24 cellular contexts compared by ENCODE assay signal in the genomic region with DNA sequence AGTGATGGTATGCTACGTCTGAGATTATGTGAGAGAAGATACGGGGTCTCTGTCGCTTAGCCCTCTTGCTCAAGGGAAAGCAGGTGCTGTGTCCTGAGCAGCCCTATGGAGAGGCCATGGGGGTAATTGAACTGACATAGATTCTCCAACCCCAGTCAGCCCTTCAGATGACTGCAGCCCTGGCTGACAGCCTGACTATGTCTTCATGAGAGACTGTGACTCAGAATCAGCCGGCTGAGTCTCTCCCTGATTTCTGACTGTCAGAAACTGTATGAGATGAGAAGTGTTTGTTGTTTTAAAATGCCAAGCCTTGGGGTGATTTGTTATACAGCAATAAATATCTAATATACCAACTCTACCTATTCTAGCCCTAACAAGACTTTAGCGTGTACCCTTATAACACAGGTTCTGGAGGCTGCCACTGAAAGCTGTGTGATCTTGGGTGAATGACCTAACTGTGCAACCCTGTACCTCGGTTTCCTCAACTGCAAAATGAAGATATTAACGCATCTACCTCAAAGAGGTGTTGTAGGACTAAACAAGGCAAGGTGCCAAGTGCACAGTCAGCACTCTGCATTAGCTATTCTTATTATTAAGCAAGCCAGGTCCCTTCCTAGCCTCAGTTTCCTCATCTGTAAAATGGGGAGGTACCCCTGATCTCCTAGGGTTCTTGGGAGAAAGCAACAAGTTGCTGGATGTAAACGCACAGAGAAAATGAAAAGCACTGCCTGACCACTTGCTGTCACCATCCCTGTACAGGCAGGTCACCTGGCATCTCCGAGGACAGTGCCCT. TPM values are rescaled to one million over a fixed set of nuclear protein-coding genes. Genes with fewer than 3 reads are reported as not detected.
DNase-seq lines count a peak whose midpoint lies in the region; ATAC-seq and TF ChIP-seq lines count a peak whose summit lies in the region.
"Had no signal": no experiment of that assay in that cellular context is flagged by ENCODE, and none has a peak within 500 bp of the region (broad histone marks: within the 10 kb centered on the region; RNA-seq: fewer than 3 reads in every experiment).

No MANE protein-coding gene starts in this region.

- H3K79me2 ChIP-seq in GM23338 (replicated peaks; ENCODE audit: insufficient read depth) (no peaks in the 10 kb centered on the region), OCI-LY7 (ENCODE audit: insufficient read depth, low read depth, low read length) (no peaks in the 10 kb centered on the region)

- H3K27ac Mint-ChIP-seq in GM23338 (no peak overlapping the region; the same call in 1 of the 2 replicates), chondrocyte (ENCODE audit: unreplicated experiment) (no peak overlapping the region), glutamatergic neuron (ENCODE audit: unreplicated experiment) (no peak overlapping the region)
- H3K27ac Mint-ChIP-seq: activated naive CD8-positive, alpha-beta T cell treated with anti-CD3 and anti-CD28 coated beads, Interleukin-2, amount 10 ng/mL, durations not matched to agents 7 days and 5 days; activated T-helper 2 cell treated with anti-CD3 and anti-CD28 coated beads, Interferon-gamma antibody, Interleukin-2, Interleukin-4, amounts not matched to agents 10 μg/mL and 5 μg/mL and 100 μg/mL, durations not matched to agents 14 hours and 24 hours and 36 hours; stimulated activated naive CD8-positive, alpha-beta T cell treated with anti-CD3 and anti-CD28 coated beads, Interleukin-15, Interleukin-2, amounts not matched to agents 100 ng/mL and 50 ng/mL, for 24 hours had no signal

- H3F3A ChIP-seq in GM23338 (replicated peaks; ENCODE audit: low read depth) = peaks cover 11% of the 10 kb centered on the region; the same call in 1 of the 2 replicates

- no peak for TF ChIP-seq CTCF in GM23338 (conservative IDR thresholded peaks at IDR 0.05; ENCODE audit: low read depth in 2 of 2)
- TF ChIP-seq CTCF in OCI-LY7 (conservative IDR thresholded peaks at IDR 0.05; ENCODE audit: low read length) = no peak
- no peak for TF ChIP-seq CTCF in chondrocyte (IDR thresholded peaks at IDR 0.05)
- TF ChIP-seq CTCF in glutamatergic neuron (IDR thresholded peaks at IDR 0.05; ENCODE audit: partially characterized antibody, unreplicated experiment) = no peak

- no peak for DNase-seq in GM23338 (ENCODE audit: low spot score)
- DNase-seq in OCI-LY7 (ENCODE audit: low spot score) = no peak
- DNase-seq in chondrocyte (ENCODE audit: low spot score) = peak; percentile 32
- peak; percentile 45 for DNase-seq in kidney tubule cell (ENCODE audit: low spot score)
- no peak for DNase-seq in activated CD4-positive, alpha-beta T cell treated with anti-CD3 and anti-CD28 coated beads, Interleukin-2, amount 50 U/mL, for 1 hour
- no peak for DNase-seq in HT-29 (ENCODE audit: low spot score)
- no peak for DNase-seq in glutamatergic neuron
- DNase-seq: activated CD8-positive, alpha-beta memory T cell treated with anti-CD3 and anti-CD28 coated beads, Interleukin-2, amount 50 U/mL, for 48 hours; activated naive CD8-positive, alpha-beta T cell treated with anti-CD3 and anti-CD28 coated beads, Interleukin-2, amount 10 ng/mL, durations not matched to agents 7 days and 5 days; Calu3; effector CD8-positive, alpha-beta T cell; erythroblast; GOT3; kidney glomerular epithelial cell; NCI-H2029 treated with DMSO at 0.1 percent for 48 hours; NCI-H345; NCI-H748 treated with DMSO at 0.1 percent for 48 hours; thyroid gland had no signal

- peaks cover 7% of the 10 kb centered on the region for H3K27me3 Mint-ChIP-seq in GM23338 (ENCODE audit: insufficient read depth, low read depth, poor library complexity)
- no peaks in the 10 kb centered on the region for H3K27me3 Mint-ChIP-seq in chondrocyte (ENCODE audit: low read depth)
- peaks cover 10% of the 10 kb centered on the region for H3K27me3 Mint-ChIP-seq in glutamatergic neuron (ENCODE audit: unreplicated experiment)
- H3K27me3 Mint-ChIP-seq: activated naive CD8-positive, alpha-beta T cell treated with anti-CD3 and anti-CD28 coated beads, Interleukin-2, amount 10 ng/mL, durations not matched to agents 7 days and 5 days; stimulated activated naive CD8-positive, alpha-beta T cell treated with anti-CD3 and anti-CD28 coated beads, Interleukin-15, Interleukin-2, amounts not matched to agents 100 ng/mL and 50 ng/mL, for 24 hours had no signal

- H3K4me1 ChIP-seq in GM23338 (ENCODE audit: insufficient read depth) (no peaks in the 10 kb centered on the region; the same call in 1 of the 2 replicates), OCI-LY7 (ENCODE audit: insufficient read depth, low read length, poor library complexity, severe bottlenecking) (peaks cover 24% of the 10 kb centered on the region)
- H3K4me1 ChIP-seq: thyroid gland had no signal

- POLR2A ChIA-PET in OCI-LY7 (lab: Charles Lee) = no interaction called here

- no peak overlapping the region for H3K4me2 ChIP-seq in GM23338
- no peak overlapping the region for H3K4me2 ChIP-seq in OCI-LY7 (ENCODE audit: low read length)

- H3K9me2 ChIP-seq in GM23338 (ENCODE audit: insufficient read depth) = no peaks in the 10 kb centered on the region
- H3K9me2 ChIP-seq in OCI-LY7 (ENCODE audit: insufficient read depth, low read length) = no peaks in the 10 kb centered on the region

- TSS peak; percentile 57 for BruUV-seq in OCI-LY7 (replicated peaks; lab: Mats Ljungman, UMichigan)

- H3K36me3 ChIP-seq in GM23338 (ENCODE audit: insufficient read depth) (peaks cover 7% of the 10 kb centered on the region; the same call in 1 of the 2 replicates), OCI-LY7 (ENCODE audit: insufficient read depth, low read length) (peaks cover 84% of the 10 kb centered on the region)

- no peak for ATAC-seq in GM23338

- H3K9me3 Mint-ChIP-seq in GM23338 (no peaks in the 10 kb centered on the region), chondrocyte (ENCODE audit: low read depth) (no peaks in the 10 kb centered on the region), glutamatergic neuron (ENCODE audit: unreplicated experiment) (no peaks in the 10 kb centered on the region)
- H3K9me3 Mint-ChIP-seq: activated naive CD8-positive, alpha-beta T cell treated with anti-CD3 and anti-CD28 coated beads, Interleukin-2, amount 10 ng/mL, durations not matched to agents 7 days and 5 days; activated T-helper 2 cell treated with anti-CD3 and anti-CD28 coated beads, Interferon-gamma antibody, Interleukin-2, Interleukin-4, amounts not matched to agents 10 μg/mL and 5 μg/mL and 100 μg/mL, durations not matched to agents 14 hours and 24 hours and 36 hours; stimulated activated naive CD8-positive, alpha-beta T cell treated with anti-CD3 and anti-CD28 coated beads, Interleukin-15, Interleukin-2, amounts not matched to agents 100 ng/mL and 50 ng/mL, for 24 hours had no signal

- intact Hi-C loops in OCI-LY7 (cut with micrococcal nuclease; ENCODE audit: unreplicated experiment) = no loop called here

- no peaks in the 10 kb centered on the region for H4K20me1 ChIP-seq in GM23338 (replicated peaks; ENCODE audit: insufficient read depth)
- no peaks in the 10 kb centered on the region for H4K20me1 ChIP-seq in OCI-LY7 (ENCODE audit: insufficient read depth, low read length)

- H2AFZ ChIP-seq in GM23338 (no peak overlapping the region), OCI-LY7 (ENCODE audit: low read length) (no peak overlapping the region)

- no peaks in the 10 kb centered on the region for H3K9me3 ChIP-seq in OCI-LY7 (ENCODE audit: low read length)
- H3K9me3 ChIP-seq: thyroid gland had no signal

- H3K36me3 Mint-ChIP-seq in GM23338 (ENCODE audit: low read depth) = peaks cover 72% of the 10 kb centered on the region
- peaks cover 4% of the 10 kb centered on the region for H3K36me3 Mint-ChIP-seq in chondrocyte (ENCODE audit: low read depth)
- no peaks in the 10 kb centered on the region for H3K36me3 Mint-ChIP-seq in glutamatergic neuron (ENCODE audit: unreplicated experiment)

- peaks cover 28% of the 10 kb centered on the region for H3K4me1 Mint-ChIP-seq in GM23338
- no peaks in the 10 kb centered on the region for H3K4me1 Mint-ChIP-seq in chondrocyte (ENCODE audit: low read depth)
- peaks cover 20% of the 10 kb centered on the region for H3K4me1 Mint-ChIP-seq in glutamatergic neuron (ENCODE audit: low read depth, unreplicated experiment)

- H3K27me3 ChIP-seq in GM23338 (ENCODE audit: insufficient read depth) = no peaks in the 10 kb centered on the region
- H3K27me3 ChIP-seq: thyroid gland had no signal

- H3K27ac ChIP-seq in GM23338 (ENCODE audit: low read depth) = 0 out of 2 replicates have a peak overlapping the region, but pooled peaks have one; percentile 55
- H3K27ac ChIP-seq in OCI-LY7 (ENCODE audit: low read depth, low read length, poor library complexity, severe bottlenecking) = no peak overlapping the region
- H3K27ac ChIP-seq: thyroid gland had no signal

- CTCF ChIA-PET in OCI-LY7 (lab: Charles Lee; ENCODE audit: unreplicated experiment) = interaction anchor here (0.8 kb wide), 1 partner anchor 37 kb away, joined by 3 read pairs; no protein-coding TSS in a partner anchor

- no peak overlapping the region for H3K4me3 ChIP-seq in GM23338
- no peak overlapping the region for H3K4me3 ChIP-seq in OCI-LY7 (ENCODE audit: low read depth, low read length, poor library complexity, severe bottlenecking)
- H3K4me3 ChIP-seq: lung, thyroid gland had no signal

- H3K4me3 Mint-ChIP-seq in GM23338 (no peak overlapping the region), chondrocyte (ENCODE audit: unreplicated experiment) (no peak overlapping the region), glutamatergic neuron (ENCODE audit: unreplicated experiment) (no peak overlapping the region)
- H3K4me3 Mint-ChIP-seq: activated naive CD8-positive, alpha-beta T cell treated with anti-CD3 and anti-CD28 coated beads, Interleukin-2, amount 10 ng/mL, durations not matched to agents 7 days and 5 days; CD14-positive monocyte; stimulated activated naive CD8-positive, alpha-beta T cell treated with anti-CD3 and anti-CD28 coated beads, Interleukin-15, Interleukin-2, amounts not matched to agents 100 ng/mL and 50 ng/mL, for 24 hours had no signal

RNA-seq across cellular contexts. Expression of gene SLC43A1, which starts 24.9 kb away (rescaled TPM):
- 49.7 and 49.8 TPM in 2 replicates for total RNA-seq in GM23338 (2014; rRNA removed; shearing (Covaris generic))
- polyA plus RNA-seq in GM23338 (2016; fragmentation: Nextera tagmentation; extraction: Ambion mirVana) = 19.6 and 19.7 TPM in 2 replicates
- 47.1 and 61.1 TPM in 2 replicates for total RNA-seq in OCI-LY7 (2014; rRNA removed; shearing (Covaris generic))
- total RNA-seq in OCI-LY7 (2022) (78.6 and 87.0 TPM in 2 replicates), chondrocyte (5.2 to 5.6 TPM (median 5.3 TPM) in 3 replicates), glutamatergic neuron (ENCODE audit: unreplicated experiment) (5.2 TPM)
- total RNA-seq in HT-29 (2014; rRNA removed; shearing (Covaris generic)) = 47.7 and 60.8 TPM in 2 replicates

RNA-seq across cellular contexts. Expression of gene RTN4RL2, which starts 30.3 kb away (rescaled TPM):
- total RNA-seq in GM23338 (2014; rRNA removed; shearing (Covaris generic)) = 15.9 and 16.1 TPM in 2 replicates
- 13.1 and 13.9 TPM in 2 replicates for polyA plus RNA-seq in GM23338 (2016; fragmentation: Nextera tagmentation; extraction: Ambion mirVana)
- total RNA-seq in OCI-LY7 (2014; rRNA removed; shearing (Covaris generic)) = 0.25 and 0.41 TPM in 2 replicates
- total RNA-seq in OCI-LY7 (2022) = 2.3 and 4.2 TPM in 2 replicates
- total RNA-seq in chondrocyte = 0.31 to 0.57 TPM in 2 of 3 replicates, not detected in the other
- 0.79 and 1.1 TPM in 2 replicates for total RNA-seq in HT-29 (2014; rRNA removed; shearing (Covaris generic))
- total RNA-seq in glutamatergic neuron (ENCODE audit: unreplicated experiment) = 119 TPM
- total RNA-seq: activated T-helper 2 cell treated with anti-CD3 and anti-CD28 coated beads, Interferon-gamma antibody, Interleukin-2, Interleukin-4, amounts not matched to agents 10 μg/mL and 5 μg/mL and 100 μg/mL, durations not matched to agents 14 hours and 24 hours and 36 hours had no signal

RNA-seq across cellular contexts. Expression of gene TIMM10, which starts 39.9 kb away (rescaled TPM):
- total RNA-seq in GM23338 (2014; rRNA removed; shearing (Covaris generic)) = 59.1 and 75.8 TPM in 2 replicates
- 193 and 194 TPM in 2 replicates for polyA plus RNA-seq in GM23338 (2016; fragmentation: Nextera tagmentation; extraction: Ambion mirVana)
- 163 and 195 TPM in 2 replicates for total RNA-seq in OCI-LY7 (2014; rRNA removed; shearing (Covaris generic))
- 204 and 258 TPM in 2 replicates for total RNA-seq in OCI-LY7 (2022)
- 37.5 to 61.6 TPM (median 43.2 TPM) in 3 replicates for total RNA-seq in chondrocyte
- total RNA-seq in HT-29 (2014; rRNA removed; shearing (Covaris generic)) = 133 and 143 TPM in 2 replicates
- total RNA-seq in glutamatergic neuron (ENCODE audit: unreplicated experiment) = 51.2 TPM

RNA-seq across cellular contexts. Expression of gene SMTNL1, which starts 46.7 kb away (rescaled TPM):
- total RNA-seq in GM23338 (2014; rRNA removed; shearing (Covaris generic)) = 0.31 TPM in 1 of 2 replicates, not detected in the other
- 0.14 and 0.70 TPM in 2 replicates for polyA plus RNA-seq in GM23338 (2016; fragmentation: Nextera tagmentation; extraction: Ambion mirVana)
- total RNA-seq in OCI-LY7 (2014; rRNA removed; shearing (Covaris generic)) = not detected in 2 replicates
- not detected in 2 replicates for total RNA-seq in OCI-LY7 (2022)
- not detected in 3 replicates for total RNA-seq in chondrocyte
- total RNA-seq in HT-29 (2014; rRNA removed; shearing (Covaris generic)) = not detected in 2 replicates
- not detected for total RNA-seq in glutamatergic neuron (ENCODE audit: unreplicated experiment)
- total RNA-seq: activated naive CD8-positive, alpha-beta T cell treated with anti-CD3 and anti-CD28 coated beads, Interleukin-2, amount 10 ng/mL, durations not matched to agents 7 days and 5 days; activated T-helper 2 cell treated with anti-CD3 and anti-CD28 coated beads, Interferon-gamma antibody, Interleukin-2, Interleukin-4, amounts not matched to agents 10 μg/mL and 5 μg/mL and 100 μg/mL, durations not matched to agents 14 hours and 24 hours and 36 hours; Calu3; Daoy; lung; thyroid gland had no signal
- polyA plus RNA-seq: CD14-positive monocyte, lung, neural cell had no signal

Comparison
In these comparisons a context has a peak if more than half of its experiments do, and no peak if none do; other contexts are left out.
1. DNase-seq: peak in chondrocyte (single experiment) and kidney tubule cell (single experiment); none in GM23338 (single experiment), OCI-LY7 (single experiment), activated CD4-positive, alpha-beta T cell treated with anti-CD3 and anti-CD28 coated beads, Interleukin-2, amount 50 U/mL, for 1 hour (single experiment), HT-29 (single experiment) and glutamatergic neuron (single experiment).